Comparison of ENCODE assay signal across 31 cellular contexts in genomic region chr2:19472579-19472978, GRCh38.
"Had no signal": no experiment of that assay in that cellular context is flagged by ENCODE, and none has a peak within 500 bp of the region (broad histone marks: within the 10 kb centered on the region; RNA-seq: fewer than 3 reads in every experiment).

No MANE protein-coding gene starts in this region.

- H3K4me1 ChIP-seq: neural progenitor cell, parathyroid adenoma, psoas muscle, testis, tibial artery, upper lobe of right lung had no signal

- H3K4me1 Mint-ChIP-seq: neural progenitor cell had no signal

- H3K27ac ChIP-seq: neural progenitor cell, ovary, parathyroid adenoma, psoas muscle, right lobe of liver, skin epidermis, spleen, suprapubic skin, testis, tibial artery, transverse colon, upper lobe of right lung, vagina had no signal

- H3K4me3 ChIP-seq: neural progenitor cell, ovary, psoas muscle, right lobe of liver, skin epidermis, smooth muscle cell, spleen, suprapubic skin, testis, tibial artery, transverse colon, upper lobe of right lung, vagina had no signal

- DNase-seq: naive thymus-derived CD8-positive, alpha-beta T cell; occipital lobe; ovary; posterior cingulate gyrus; psoas muscle; right cardiac atrium; right lobe of liver; spleen; stimulated activated CD4-positive, alpha-beta T cell treated with anti-CD3 and anti-CD28 coated beads, Interleukin-12 subunit alpha, Interleukin-12 subunit beta, amount 100 ng/mL, for 4 hours; stimulated activated CD4-positive, alpha-beta T cell treated with anti-CD3 and anti-CD28 coated beads, Interleukin-1b, Interleukin-23, amount 100 ng/mL, for 48 hours; stimulated activated CD4-positive, alpha-beta T cell treated with anti-CD3 and anti-CD28 coated beads, Interleukin-4, amount 100 ng/mL, for 1 hour; stimulated activated CD4-positive, alpha-beta T cell treated with anti-CD3 and anti-CD28 coated beads, Interleukin-4, amount 100 ng/mL, for 4 hours; stimulated activated CD8-positive, alpha-beta memory T cell treated with anti-CD3 and anti-CD28 coated beads, Interleukin-4, amount 100 ng/mL, for 48 hours; stimulated activated naive CD4-positive, alpha-beta T cell; stimulated activated naive CD8-positive, alpha-beta T cell treated with anti-CD3 and anti-CD28 coated beads, Interleukin-15, amount 100 ng/mL, for 72 hours; stimulated activated naive CD8-positive, alpha-beta T cell treated with anti-CD3 and anti-CD28 coated beads, Interleukin-15, Interleukin-2, amounts not matched to agents 100 U/mL and 50 U/mL, for 24 hours; substantia nigra; testis; tibial artery; transverse colon; upper lobe of right lung had no signal

- H3K36me3 ChIP-seq: neural progenitor cell, ovary, right lobe of liver, spleen, suprapubic skin, tibial artery, transverse colon, upper lobe of right lung, vagina had no signal

- H3K4me2 ChIP-seq: neural progenitor cell, smooth muscle cell had no signal

- H3K4me3 Mint-ChIP-seq: natural killer cell treated with Interleukin-12 subunit alpha and Interleukin-12 subunit beta and Interleukin-15 and Interleukin-18, amount 100 ng/mL, for 72 hours; neural progenitor cell; stimulated activated memory B cell treated with anti-CD40 and anti-IgM and Interleukin-4, amounts not matched to agents 10 μg/mL and 1 μg/mL and 100 μg/mL, for 72 hours; stimulated activated naive CD8-positive, alpha-beta T cell treated with anti-CD3 and anti-CD28 coated beads, Interleukin-15, amount 100 ng/mL, for 72 hours; type B pancreatic cell had no signal

- H3K9me3 Mint-ChIP-seq: neural progenitor cell, type B pancreatic cell had no signal

- H3K9ac ChIP-seq: neural progenitor cell, parathyroid adenoma had no signal

- H3K27ac Mint-ChIP-seq: naive thymus-derived CD8-positive, alpha-beta T cell; natural killer cell treated with Interleukin-12 subunit alpha and Interleukin-12 subunit beta and Interleukin-15 and Interleukin-18, amount 100 ng/mL, for 72 hours; neural progenitor cell; progenitor cell of endocrine pancreas; stimulated activated memory B cell treated with anti-CD40 and anti-IgM and Interleukin-4, amounts not matched to agents 10 μg/mL and 1 μg/mL and 100 μg/mL, for 72 hours; stimulated activated naive CD8-positive, alpha-beta T cell treated with anti-CD3 and anti-CD28 coated beads, Interleukin-15, amount 100 ng/mL, for 72 hours; type B pancreatic cell had no signal

- H3K9me3 ChIP-seq: ovary, psoas muscle, right lobe of liver, spleen, suprapubic skin, testis, tibial artery, transverse colon, upper lobe of right lung, vagina had no signal

- H3K27me3 ChIP-seq: neural progenitor cell, ovary, right lobe of liver, suprapubic skin, testis, tibial artery, transverse colon, upper lobe of right lung, vagina had no signal

- H3K27me3 Mint-ChIP-seq: progenitor cell of endocrine pancreas had no signal

- ATAC-seq: naive thymus-derived CD8-positive, alpha-beta T cell; natural killer cell treated with Interleukin-12 subunit alpha and Interleukin-12 subunit beta and Interleukin-15 and Interleukin-18, amount 100 ng/mL, for 72 hours; psoas muscle; right cardiac atrium; right lobe of liver; stimulated activated memory B cell treated with anti-CD40 and anti-IgM and Interleukin-4, amounts not matched to agents 10 μg/mL and 1 μg/mL and 100 μg/mL, for 72 hours; stimulated activated naive CD8-positive, alpha-beta T cell treated with anti-CD3 and anti-CD28 coated beads, Interleukin-15, amount 100 ng/mL, for 72 hours; stimulated activated naive CD8-positive, alpha-beta T cell treated with anti-CD3 and anti-CD28 coated beads, Interleukin-15, Interleukin-2, amounts not matched to agents 100 U/mL and 50 U/mL, for 24 hours; upper lobe of right lung had no signal

- H3K36me3 Mint-ChIP-seq: neural progenitor cell; stimulated activated memory B cell treated with anti-CD40 and anti-IgM and Interleukin-4, amounts not matched to agents 10 μg/mL and 1 μg/mL and 100 μg/mL, for 72 hours; type B pancreatic cell had no signal
